ENCODE assay signal across 16 cellular contexts in genomic region chr20:61764471-61765020, GRCh38.
DNase-seq lines count a peak whose midpoint lies in the region; ATAC-seq and TF ChIP-seq lines count a peak whose summit lies in the region.
"Had no signal": no experiment of that assay in that cellular context is flagged by ENCODE, and none has a peak within 500 bp of the region (broad histone marks: within the 10 kb centered on the region; RNA-seq: fewer than 3 reads in every experiment).

No MANE protein-coding gene starts in this region.

- H3K4me3 ChIP-seq in tibial artery = no peak overlapping the region

- ATAC-seq in sciatic nerve (no peak), GM18505 (IDR thresholded peaks at IDR 0.05; ENCODE audit: unreplicated experiment) (no peak), HG02870 (IDR thresholded peaks at IDR 0.05; ENCODE audit: unreplicated experiment) (no peak), GM19397 (IDR thresholded peaks at IDR 0.05; ENCODE audit: unreplicated experiment) (no peak)
- ATAC-seq: CD8-positive, alpha-beta T cell had no signal

- H3K27me3 ChIP-seq in tibial artery = peaks cover 0 to 42% of the 10 kb centered on the region in 2 donors

- TF ChIP-seq CTCF in neural crest cell (conservative IDR thresholded peaks at IDR 0.05) = no peak
- TF ChIP-seq CTCF in tibial artery (IDR thresholded peaks at IDR 0.05) = no peak

- TF ChIP-seq POLR2A in GM18505 (IDR thresholded peaks at IDR 0.05; ENCODE audit: borderline replicate concordance, extremely low read depth, insufficient read depth, insufficient read length) = no peak

- peak; percentile 41 for DNase-seq in activated effector memory CD4-positive, alpha-beta T cell treated with anti-CD3 and anti-CD28 coated beads, Interleukin-2, amount 50 U/mL, for 16 hours
- no peak for DNase-seq in activated effector memory CD4-positive, alpha-beta T cell treated with Interleukin-2 at 50 U/mL for 16 hours
- DNase-seq in neural crest cell (ENCODE audit: low read depth, low spot score) (no peak), sciatic nerve (ENCODE audit: low spot score) (peak; percentile 31), tibial artery (peak; percentile 7 to 48)
- DNase-seq: CD8-positive, alpha-beta T cell; COR-L47; DND-41; GDM1; HCEC 1CT; HFFc6 had no signal

- H3K9me3 ChIP-seq in tibial artery = no peaks in the 10 kb centered on the region

- peak overlapping the region; percentile 75 for H3K27ac Mint-ChIP-seq in neural crest cell (ENCODE audit: unreplicated experiment)
- H3K27ac Mint-ChIP-seq: CD8-positive, alpha-beta T cell; HFFc6 had no signal

- H3K4me3 Mint-ChIP-seq in neural crest cell = no peak overlapping the region
- H3K4me3 Mint-ChIP-seq: CD14-positive monocyte; CD8-positive, alpha-beta T cell; HFFc6 had no signal

- intact Hi-C loops in sciatic nerve (cut with DNase I) (no loop called here), tibial artery (cut with DNase I; ENCODE audit: low total_unique reads) (no loop called here)

- H3K27me3 Mint-ChIP-seq in neural crest cell (ENCODE audit: low read depth) = no peaks in the 10 kb centered on the region

- no peaks in the 10 kb centered on the region for H3K4me1 ChIP-seq in tibial artery

- H3K9me3 Mint-ChIP-seq in neural crest cell = no peaks in the 10 kb centered on the region
- H3K9me3 Mint-ChIP-seq: CD8-positive, alpha-beta T cell; HFFc6 had no signal

- no peaks in the 10 kb centered on the region for H3K36me3 Mint-ChIP-seq in neural crest cell (ENCODE audit: low read depth)
- H3K36me3 Mint-ChIP-seq: CD14-positive monocyte; CD8-positive, alpha-beta T cell had no signal

- no peaks in the 10 kb centered on the region for H3K36me3 ChIP-seq in tibial artery

- peaks cover 8% of the 10 kb centered on the region for H3K4me1 Mint-ChIP-seq in neural crest cell
- H3K4me1 Mint-ChIP-seq: CD14-positive monocyte had no signal

- no peak overlapping the region for H3K27ac ChIP-seq in tibial artery
- H3K27ac ChIP-seq: 22Rv1 had no signal

Comparison
In these comparisons a context has a peak if more than half of its experiments do, and no peak if none do; other contexts are left out.
1. DNase-seq: peak in activated effector memory CD4-positive, alpha-beta T cell treated with anti-CD3 and anti-CD28 coated beads, Interleukin-2, amount 50 U/mL, for 16 hours (single experiment), sciatic nerve (single experiment) and tibial artery (2 of 2); none in activated effector memory CD4-positive, alpha-beta T cell treated with Interleukin-2 at 50 U/mL for 16 hours (single experiment) and neural crest cell (single experiment).